In genomic region chr5:83026930-83027687, GRCh38 we compare ENCODE assay signal across 10 cellular contexts. TPM values are rescaled to one million over a fixed set of nuclear protein-coding genes. Genes with fewer than 3 reads are reported as not detected.
A peak's percentile ranks its signal among the peaks of the same experiment; 100 is the strongest.
DNase-seq lines count a peak whose midpoint lies in the region; ATAC-seq and TF ChIP-seq lines count a peak whose summit lies in the region.
"Had no signal": no experiment of that assay in that cellular context is flagged by ENCODE, and none has a peak within 500 bp of the region (broad histone marks: within the 10 kb centered on the region; RNA-seq: fewer than 3 reads in every experiment).

No MANE protein-coding gene starts in this region.

- TF ChIP-seq CTCF in natural killer cell (IDR thresholded peaks at IDR 0.05) = no peak

- no peaks in the 10 kb centered on the region for H3K4me1 Mint-ChIP-seq in natural killer cell

- H3K27ac Mint-ChIP-seq in natural killer cell = no peak overlapping the region

- no peak overlapping the region for H3K4me3 Mint-ChIP-seq in natural killer cell

- ATAC-seq in GM18858 (IDR thresholded peaks at IDR 0.05; ENCODE audit: unreplicated experiment) (peak; percentile 89), HG02610 (IDR thresholded peaks at IDR 0.05; ENCODE audit: unreplicated experiment) (peak; percentile 86), natural killer cell (no peak)

- DNase-seq in LHCN-M2 (ENCODE audit: low read depth) (peak; percentile 23), islet precursor cell (peak; percentile 86), NCI-H1694 (lab: John Stamatoyannopoulos, UW) (no peak), natural killer cell (no peak), T-helper 2 cell (no peak)
- no peak for DNase-seq in activated CD4-positive, CD25-positive, alpha-beta regulatory T cell (lab: John Stamatoyannopoulos, UW)
- DNase-seq: NCI-H2029, stomach had no signal

- no peaks in the 10 kb centered on the region for H3K36me3 Mint-ChIP-seq in natural killer cell

- intact Hi-C loops in natural killer cell (cut with micrococcal nuclease) = no loop called here

- H3K9me3 Mint-ChIP-seq in natural killer cell = no peaks in the 10 kb centered on the region

- H3K27me3 Mint-ChIP-seq in natural killer cell (ENCODE audit: low read depth in 2 of 2) = peaks cover 3 to 5% of the 10 kb centered on the region in 2 donors

RNA-seq across cellular contexts. Expression of gene TMEM167A, which starts 50.1 kb away (rescaled TPM):
- 65.1 and 69.5 TPM in 2 replicates for total RNA-seq in LHCN-M2 (2014; rRNA removed)
- 54.7 TPM for polyA plus RNA-seq in LHCN-M2 (2012)
- 10 to 100 TPM; 42.0 to 45.3 (median 44.2) TPM for total RNA-seq in natural killer cell

RNA-seq across cellular contexts. Expression of gene XRCC4, which starts 50.2 kb away (rescaled TPM):
- total RNA-seq in LHCN-M2 (2014; rRNA removed) = 14.3 and 17.2 TPM in 2 replicates
- polyA plus RNA-seq in LHCN-M2 (2012) = 5.6 TPM
- total RNA-seq in natural killer cell = 1 to 10 TPM; 6.0 to 8.6 (median 7.0) TPM

Comparison
In these comparisons a context has a peak if more than half of its experiments do, and no peak if none do; other contexts are left out.
1. ATAC-seq: peak in GM18858 (single experiment) and HG02610 (single experiment); none in natural killer cell (0 of 3).
2. DNase-seq: peak in LHCN-M2 (single experiment) and islet precursor cell (single experiment); none in NCI-H1694 (single experiment), activated CD4-positive, CD25-positive, alpha-beta regulatory T cell (0 of 4), natural killer cell (single experiment) and T-helper 2 cell (0 of 5).